4 cellular contexts compared by ENCODE assay signal in genomic region chr1:184145083-184145482, GRCh38.
"Had no signal": no experiment of that assay in that cellular context is flagged by ENCODE, and none has a peak within 500 bp of the region (broad histone marks: within the 10 kb centered on the region; RNA-seq: fewer than 3 reads in every experiment).

No MANE protein-coding gene starts in this region.

- H3K27ac Mint-ChIP-seq: GM23338, H9 had no signal

- H3K4me3 Mint-ChIP-seq: GM23338, H9 had no signal

- DNase-seq: H9, HCEC 1CT, IMR-90 had no signal

- H3K9me3 Mint-ChIP-seq: GM23338 had no signal
